ENCODE assay signal across 11 cellular contexts in genomic region chr12:48235796-48236333, GRCh38. TPM values are rescaled to one million over a fixed set of nuclear protein-coding genes. Genes with fewer than 3 reads are reported as not detected.
"Had no signal": no experiment of that assay in that cellular context is flagged by ENCODE, and none has a peak within 500 bp of the region (broad histone marks: within the 10 kb centered on the region; RNA-seq: fewer than 3 reads in every experiment).

No MANE protein-coding gene starts in this region.

- DNase-seq: H9, HCEC 1CT, HFFc6, IMR-90, KBM-7 had no signal

- H3K27ac ChIP-seq: HL-60, KMS-11 had no signal

- H3K4me3 ChIP-seq: GM23338 had no signal

- H2AFZ ChIP-seq: GM23338 had no signal

- FAIRE-seq: H1, H54 had no signal

- ATAC-seq: GM23338 had no signal

- H3K4me2 ChIP-seq: KMS-11 had no signal

- H3K9ac ChIP-seq: KMS-11 had no signal

RNA-seq across cellular contexts. Expression of gene OR10AD1, which starts 32.8 kb away (rescaled TPM):
- total RNA-seq: GM23338, H1, H9, HFFc6, HT1080, IMR-90 had no signal
- polyA plus RNA-seq: GM23338, H1, IMR-90 had no signal
